In genomic region chr7:48028937-48029336, GRCh38 we compare ENCODE assay signal across 20 cellular contexts. TPM values are rescaled to one million over a fixed set of nuclear protein-coding genes. Genes with fewer than 3 reads are reported as not detected.
DNase-seq lines count a peak whose midpoint lies in the region; ATAC-seq and TF ChIP-seq lines count a peak whose summit lies in the region.
"Had no signal": no experiment of that assay in that cellular context is flagged by ENCODE, and none has a peak within 500 bp of the region (broad histone marks: within the 10 kb centered on the region; RNA-seq: fewer than 3 reads in every experiment).

TSS of gene SUN3 (minus strand) at chr7:48029107. CDS start at chr7:48028938, 169 bp downstream.

- WGBS in heart left ventricle, 4 donors, result 70 to 92% (median 90%) methylated on average over 6 of the region's 6 CpGs

- peaks cover 0 to 9% (median 0%) of the 10 kb centered on the region in 12 donors for H3K9me3 ChIP-seq in heart left ventricle

- intact Hi-C loops in heart left ventricle (cut with DNase I), result no loop called here
- intact Hi-C loops in left colon (cut with DNase I, micrococcal nuclease), result no loop called here

- peaks cover 0 to 33% (median 5%) of the 10 kb centered on the region in 9 donors for H3K27me3 ChIP-seq in heart left ventricle
- H3K27me3 ChIP-seq: BLaER1 had no signal

- no peaks in the 10 kb centered on the region for H3K4me1 ChIP-seq in heart left ventricle

- DNase-seq in NCI-H82 (lab: John Stamatoyannopoulos, UW) (peak; percentile 49), NCI-H82 treated with DMSO at 0.1 percent for 48 hours (lab: John Stamatoyannopoulos, UW; ENCODE audit: unreplicated experiment) (no peak), OCI-M1 (lab: John Stamatoyannopoulos, UW) (peak; percentile 3), heart left ventricle (no peak), left colon (no peak), caudate nucleus (lab: John Stamatoyannopoulos, UW) (no peak), islet precursor cell (no peak)
- DNase-seq: 8988T; Calu3; CD4-positive, alpha-beta memory T cell; DMS79 treated with DMSO at 0.1 percent for 48 hours; H9 had no signal

- H3K36me3 ChIP-seq in heart left ventricle, result no peaks in the 10 kb centered on the region
- H3K36me3 ChIP-seq: BLaER1 had no signal

- H3K27ac ChIP-seq in heart left ventricle (no peak within 1 kb of the TSS), caudate nucleus (ENCODE audit: low read depth, low read length) (no peak within 1 kb of the TSS)
- H3K27ac ChIP-seq: BLaER1 had no signal

- no peak for TF ChIP-seq POLR2A in heart left ventricle (IDR thresholded peaks at IDR 0.05)

- peak; percentile 49 for ATAC-seq in esophagus mucosa
- no peak for ATAC-seq in heart left ventricle
- no peak for ATAC-seq in left colon
- ATAC-seq: GM12878, HepG2 had no signal

- TF ChIP-seq CTCF in heart left ventricle (IDR thresholded peaks at IDR 0.05), result no peak

- no peak within 1 kb of the TSS for H3K4me3 ChIP-seq in heart left ventricle
- H3K4me3 ChIP-seq: BLaER1, GM12878 had no signal

RNA-seq across cellular contexts. Expression of gene SUN3, which starts in this region (rescaled TPM):
- total RNA-seq in esophagus mucosa (not detected), heart left ventricle (not detected), left colon (not detected)
- polyA plus RNA-seq in heart left ventricle, result not detected
- total RNA-seq: A673; CD4-positive, alpha-beta memory T cell; GM12878; H1; H9; HepG2 had no signal
- polyA plus RNA-seq: AG04450, CD14-positive monocyte, H1, HepG2 had no signal

Comparison
In these comparisons a context has a peak if more than half of its experiments do, and no peak if none do; other contexts are left out.
1. DNase-seq: peak in NCI-H82 (single experiment) and OCI-M1 (single experiment); none in NCI-H82 treated with DMSO at 0.1 percent for 48 hours (single experiment), heart left ventricle (0 of 5), left colon (0 of 2), caudate nucleus (0 of 61) and islet precursor cell (single experiment).
2. Peak in ATAC-seq in esophagus mucosa; RNA of the gene not detected or under 1 TPM.